In genomic region chr7:139230774-139231512, GRCh38 we compare ENCODE assay signal across 7 cellular contexts.
DNase-seq lines count a peak whose midpoint lies in the region; ATAC-seq and TF ChIP-seq lines count a peak whose summit lies in the region.

Gene UBN2, plus strand, starts transcription at chr7:139231237. Its CDS starts 248 bp downstream, at chr7:139231485.

- ATAC-seq in GM18508 (IDR thresholded peaks at IDR 0.05; ENCODE audit: insufficient read depth, unreplicated experiment) (peak; percentile 91), HG03025 (IDR thresholded peaks at IDR 0.05; ENCODE audit: low FRiP score, unreplicated experiment) (peak; percentile 98)

- in situ Hi-C loops in astrocyte of the spinal cord (cut with HindIII; ENCODE audit: low sequenced_read_pairs), result no loop called here

- TF ChIP-seq CTCF in astrocyte of the spinal cord (IDR thresholded peaks at IDR 0.05; ENCODE audit: low read depth, low read length) (no peak), retinal pigment epithelial cell (conservative IDR thresholded peaks at IDR 0.05; ENCODE audit: low read depth, low read length) (no peak)

- DNase-seq in NCI-H2081 (lab: John Stamatoyannopoulos, UW) (peak; percentile 97 to 99), T1000 (lab: John Stamatoyannopoulos, UW) (peak; percentile 89), astrocyte of the spinal cord (ENCODE audit: low read depth, low spot score) (peak; percentile 97), hypothalamus (lab: John Stamatoyannopoulos, UW) (peak; percentile 70 to 98 (median 94)), retinal pigment epithelial cell (ENCODE audit: low read depth) (peak; percentile 88)

- peak within 1 kb of the TSS; percentile 75 for H3K4me3 ChIP-seq in astrocyte of the spinal cord (ENCODE audit: low read depth, low read length)
- H3K4me3 ChIP-seq in retinal pigment epithelial cell (ENCODE audit: low read length), result peak within 1 kb of the TSS; percentile 93

Comparison
In these comparisons a context has a peak if more than half of its experiments do, and no peak if none do; other contexts are left out.
1. Peak in every context shown above with its lines: DNase-seq, ATAC-seq and H3K4me3 ChIP-seq.